29 cellular contexts compared by ENCODE assay signal in the genomic region with DNA sequence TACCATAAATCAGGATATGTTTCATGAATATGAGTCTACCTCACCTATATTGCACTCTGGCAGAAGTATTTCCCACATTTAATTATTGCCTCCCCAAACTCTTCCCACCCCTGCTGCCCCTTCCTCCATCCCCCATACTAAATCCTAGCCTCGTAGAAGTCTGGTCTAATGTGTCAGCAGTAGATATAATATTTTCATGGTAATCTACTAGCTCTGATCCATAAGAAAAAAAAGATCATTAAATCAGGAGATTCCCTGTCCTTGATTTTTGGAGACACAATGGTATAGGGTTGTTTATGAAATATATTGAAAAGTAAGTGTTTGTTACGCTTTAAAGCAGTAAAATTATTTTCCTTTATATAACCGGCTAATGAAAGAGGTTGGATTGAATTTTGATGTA. TPM values are rescaled to one million over a fixed set of nuclear protein-coding genes. Genes with fewer than 3 reads are reported as not detected.
A peak's percentile ranks its signal among the peaks of the same experiment; 100 is the strongest.
DNase-seq lines count a peak whose midpoint lies in the region; ATAC-seq, FAIRE-seq and TF ChIP-seq lines count a peak whose summit lies in the region.
"Had no signal": no experiment of that assay in that cellular context is flagged by ENCODE, and none has a peak within 500 bp of the region (broad histone marks: within the 10 kb centered on the region; RNA-seq: fewer than 3 reads in every experiment).

No MANE protein-coding gene starts in this region.

- no peak overlapping the region for H3K4ac ChIP-seq in trophoblast cell (ENCODE audit: low read depth, low read length)

- no peaks in the 10 kb centered on the region for H3K9me3 Mint-ChIP-seq in osteocyte (ENCODE audit: unreplicated experiment)
- H3K9me3 Mint-ChIP-seq: activated CD4-positive, alpha-beta T cell treated with anti-CD3 and anti-CD28 coated beads, Interleukin-2, amount 10 ng/mL, durations not matched to agents 24 days and 14 days; activated T-cell treated with anti-CD3 and anti-CD28 coated beads, Interleukin-2, amount 50 U/mL, for 72 hours; central memory CD8-positive, alpha-beta T cell; natural killer cell; stimulated activated naive CD8-positive, alpha-beta T cell treated with anti-CD3 and anti-CD28 coated beads, Interleukin-15, Interleukin-2, amounts not matched to agents 100 ng/mL and 50 ng/mL, for 24 hours had no signal

- no peak overlapping the region for H3K18ac ChIP-seq in trophoblast cell (ENCODE audit: low read length)

- peaks cover 2% of the 10 kb centered on the region for H4K20me1 ChIP-seq in endothelial cell of umbilical vein (replicated peaks; ENCODE audit: control insufficient read depth, extremely low read depth, insufficient read depth, low read length)
- H4K20me1 ChIP-seq: BLaER1 had no signal

- WGBS in A549 (ENCODE audit: missing lambda C conversion rate), result 7% methylated on average over 3 of the region's 3 CpGs
- no CpG with 5 or more reads among the region's 3 CpGs for WGBS in trophoblast cell (ENCODE audit: extremely low coverage, insufficient coverage, insufficient read length)

- H3K9me1 ChIP-seq in endothelial cell of umbilical vein (replicated peaks; ENCODE audit: control insufficient read depth, extremely low read depth, insufficient read depth, low read length), result no peaks in the 10 kb centered on the region

- H3K36me3 Mint-ChIP-seq in osteocyte (ENCODE audit: unreplicated experiment), result peaks cover 16% of the 10 kb centered on the region
- H3K36me3 Mint-ChIP-seq: natural killer cell had no signal

- H3K79me2 ChIP-seq in endothelial cell of umbilical vein (ENCODE audit: control insufficient read depth, insufficient read depth, low read length), result peaks cover 39% of the 10 kb centered on the region
- H3K79me2 ChIP-seq in trophoblast cell (ENCODE audit: control insufficient read depth, insufficient read depth, low read length, poor library complexity), result peaks cover 2% of the 10 kb centered on the region

- no TSS peak for BruUV-seq in endothelial cell of umbilical vein (replicated peaks; lab: Mats Ljungman, UMichigan)

- no peak overlapping the region for H4K91ac ChIP-seq in trophoblast cell (ENCODE audit: low read depth, low read length)

- dilution Hi-C loops in endothelial cell of umbilical vein (cut with MboI; ENCODE audit: extremely low pct_ligation_motif_present, low sequenced_read_pairs), result loop anchor here (10.0 to 25.0 kb wide), 4 partner anchors 191 to 684 kb away; no protein-coding TSS in a partner anchor

- H2BK5ac ChIP-seq in trophoblast cell (ENCODE audit: low read depth, low read length, poor library complexity), result no peak overlapping the region

- H3K4me1 ChIP-seq in A549 (peaks cover 72% of the 10 kb centered on the region), RWPE2 (ENCODE audit: insufficient read depth, poor library complexity, severe bottlenecking) (peaks cover 21% of the 10 kb centered on the region), endothelial cell of umbilical vein (ENCODE audit: control insufficient read depth, extremely low read depth, insufficient read depth, low read length) (peaks cover 30% of the 10 kb centered on the region), trophoblast cell (ENCODE audit: control insufficient read depth in 1 of 2, insufficient read depth in 2 of 2, low read length in 2 of 2) (peaks cover 6 to 13% of the 10 kb centered on the region in 2 experiments)
- H3K4me1 ChIP-seq: BLaER1, thyroid gland had no signal

- H3K27ac Mint-ChIP-seq in osteocyte (ENCODE audit: unreplicated experiment), result peak overlapping the region; percentile 94
- H3K27ac Mint-ChIP-seq: activated CD4-positive, alpha-beta T cell treated with anti-CD3 and anti-CD28 coated beads, Interleukin-2, amount 10 ng/mL, durations not matched to agents 24 days and 14 days; activated T-cell treated with anti-CD3 and anti-CD28 coated beads, Interleukin-2, amount 50 U/mL, for 72 hours; natural killer cell; stimulated activated naive CD8-positive, alpha-beta T cell treated with anti-CD3 and anti-CD28 coated beads, Interleukin-15, Interleukin-2, amounts not matched to agents 100 ng/mL and 50 ng/mL, for 24 hours had no signal

- no peak for DNase-seq in A549 (ENCODE audit: low read depth in 1 of 2, low spot score in 1 of 2)
- no peak for DNase-seq in RWPE2 (ENCODE audit: low spot score)
- peak; percentile 38 for DNase-seq in endothelial cell of umbilical vein (ENCODE audit: low read depth, low spot score)
- DNase-seq in osteocyte (ENCODE audit: extremely low spot score, unreplicated experiment), result no peak
- no peak for DNase-seq in HTR-8/SVneo (ENCODE audit: insufficient read length, low spot score)
- no peak for DNase-seq in SIG-M5 treated with dmso at 0.1 percent for 504 hours (lab: John Stamatoyannopoulos, UW; ENCODE audit: unreplicated experiment)
- no peak for DNase-seq in NCI-H146 treated with DMSO at 0.1 percent for 48 hours (lab: John Stamatoyannopoulos, UW; ENCODE audit: unreplicated experiment)
- DNase-seq in trophoblast cell, result no peak
- DNase-seq: activated CD4-positive, alpha-beta T cell treated with anti-CD3 and anti-CD28 coated beads, Interleukin-2, amount 10 ng/mL, durations not matched to agents 24 days and 14 days; activated naive CD4-positive, alpha-beta T cell treated with anti-CD3 and anti-CD28 coated beads, Interleukin-2, amount 50 U/mL, for 16 hours; activated T-cell treated with anti-CD3 and anti-CD28 coated beads, Interleukin-2, amount 50 U/mL, for 72 hours; anterior cingulate cortex; COR-L47; DMS79 treated with DMSO at 0.1 percent for 48 hours; heart right ventricle; natural killer cell; NCI-H1048; NCI-H2029; NCI-H2227 treated with DMSO at 0.1 percent for 48 hours; NCI-H748 treated with DMSO at 0.1 percent for 48 hours; ovary; retina; thyroid gland had no signal

- no peak overlapping the region for H4K12ac ChIP-seq in trophoblast cell (ENCODE audit: low read depth, low read length)

- H3K9ac ChIP-seq in endothelial cell of umbilical vein (replicated peaks; ENCODE audit: extremely low read depth, insufficient read depth, low read length) (peak overlapping the region; percentile 99), trophoblast cell (ENCODE audit: low read length) (no peak overlapping the region)
- H3K9ac ChIP-seq: BLaER1 had no signal

- H2AFZ ChIP-seq in endothelial cell of umbilical vein (ENCODE audit: low read depth, low read length), result no peak overlapping the region
- H2AFZ ChIP-seq in trophoblast cell (ENCODE audit: insufficient read depth, low read length, poor library complexity), result no peak overlapping the region

- TF ChIP-seq CTCF in A549 (IDR thresholded peaks at IDR 0.05) (no peak), RWPE2 (IDR thresholded peaks at IDR 0.05; ENCODE audit: poor library complexity, severe bottlenecking) (no peak), endothelial cell of umbilical vein (IDR thresholded peaks at IDR 0.05; ENCODE audit: extremely low read depth in 1 of 2, insufficient read depth in 1 of 2, low read depth in 1 of 2, low read length in 2 of 2) (no peak), osteocyte (IDR thresholded peaks at IDR 0.05) (no peak)

- ATAC-seq in A549 (no peak), RWPE2 (ENCODE audit: low read depth) (no peak)
- ATAC-seq: activated T-cell treated with anti-CD3 and anti-CD28 coated beads, Interleukin-2, amount 50 U/mL, for 72 hours; natural killer cell had no signal

- no peak for TF ChIP-seq EP300 in A549 (IDR thresholded peaks at IDR 0.05)

- H3K9me3 ChIP-seq in A549 (no peaks in the 10 kb centered on the region), RWPE2 (ENCODE audit: severe bottlenecking) (no peaks in the 10 kb centered on the region), endothelial cell of umbilical vein (replicated peaks; ENCODE audit: control insufficient read depth, insufficient read depth, low read length) (no peaks in the 10 kb centered on the region), trophoblast cell (ENCODE audit: insufficient read depth, low read depth, low read length) (no peaks in the 10 kb centered on the region)
- H3K9me3 ChIP-seq: BLaER1, heart right ventricle, ovary, thyroid gland had no signal

- no peak overlapping the region for H2BK12ac ChIP-seq in trophoblast cell (ENCODE audit: low read length)

- H3K23ac ChIP-seq in trophoblast cell (ENCODE audit: low read length), result no peak overlapping the region

- no peak overlapping the region for H2BK120ac ChIP-seq in trophoblast cell (ENCODE audit: insufficient read depth, low read length, poor library complexity)

- CTCF ChIA-PET in A549 (lab: Yijun Ruan, JAX), result interaction anchor here (0.7 to 17.8 kb wide), 4 partner anchors 18 to 309 kb away, joined by 3 to 208 read pairs (median 4); no protein-coding TSS in a partner anchor
- CTCF ChIA-PET in endothelial cell of umbilical vein (lab: Charles Lee), result interaction anchor here (0.5 to 9.6 kb wide), 4 partner anchors 187 to 641 kb away, joined by 3 to 203 read pairs (median 22); no protein-coding TSS in a partner anchor

- H3K27me3 Mint-ChIP-seq in osteocyte (ENCODE audit: unreplicated experiment), result no peaks in the 10 kb centered on the region

- peak overlapping the region; percentile 67 for H3K4me3 Mint-ChIP-seq in osteocyte (ENCODE audit: unreplicated experiment)
- H3K4me3 Mint-ChIP-seq: activated CD4-positive, alpha-beta T cell treated with anti-CD3 and anti-CD28 coated beads, Interleukin-2, amount 10 ng/mL, durations not matched to agents 24 days and 14 days; activated T-cell treated with anti-CD3 and anti-CD28 coated beads, Interleukin-2, amount 50 U/mL, for 72 hours; central memory CD8-positive, alpha-beta T cell; natural killer cell; stimulated activated naive CD8-positive, alpha-beta T cell treated with anti-CD3 and anti-CD28 coated beads, Interleukin-15, Interleukin-2, amounts not matched to agents 100 ng/mL and 50 ng/mL, for 24 hours had no signal

- H3K27me3 ChIP-seq in RWPE2 (ENCODE audit: insufficient read depth, poor library complexity, severe bottlenecking) (no peaks in the 10 kb centered on the region), endothelial cell of umbilical vein (ENCODE audit: control insufficient read depth in 2 of 2, insufficient read depth in 2 of 2, low read length in 2 of 2) (no peaks in the 10 kb centered on the region), trophoblast cell (ENCODE audit: insufficient read depth, low read length) (no peaks in the 10 kb centered on the region)
- H3K27me3 ChIP-seq: ovary had no signal

- peaks cover 56% of the 10 kb centered on the region for H3K4me1 Mint-ChIP-seq in osteocyte (ENCODE audit: unreplicated experiment)
- H3K4me1 Mint-ChIP-seq: activated CD4-positive, alpha-beta T cell treated with anti-CD3 and anti-CD28 coated beads, Interleukin-2, amount 10 ng/mL, durations not matched to agents 24 days and 14 days; natural killer cell had no signal

- intact Hi-C loops in endothelial cell of umbilical vein (cut with micrococcal nuclease), result no loop called here

- FAIRE-seq in A549 (lab: Jason Lieb, UNC) (no peak), endothelial cell of umbilical vein (lab: Jason Lieb, UNC) (no peak), HTR-8/SVneo (lab: Jason Lieb, UNC) (no peak)
- FAIRE-seq: GM18507 had no signal

- H3K4me3 ChIP-seq in A549 (peak overlapping the region; percentile 24), RWPE2 (ENCODE audit: severe bottlenecking) (no peak overlapping the region), endothelial cell of umbilical vein (replicated peaks in 1 of 3; ENCODE audit: insufficient read depth in 1 of 3, low read depth in 1 of 3, low read length in 3 of 3) (peak overlapping the region in 2 of 3 experiments; percentile 91 to 96), trophoblast cell (ENCODE audit: low read depth, low read length) (no peak overlapping the region)
- H3K4me3 ChIP-seq: BLaER1, heart right ventricle, ovary, thyroid gland had no signal

- H3K4me2 ChIP-seq in A549 (peak overlapping the region; percentile 92), endothelial cell of umbilical vein (ENCODE audit: insufficient read depth, low read length) (peak overlapping the region; percentile 93), trophoblast cell (ENCODE audit: low read length) (no peak overlapping the region)
- H3K4me2 ChIP-seq: BLaER1 had no signal

- TF ChIP-seq RAD21 in A549 (conservative IDR thresholded peaks at IDR 0.05 in 1 of 2, IDR thresholded peaks at IDR 0.05 in 1 of 2), result no peak

- no peak overlapping the region for H2AK5ac ChIP-seq in trophoblast cell (ENCODE audit: low read length)

- H4K8ac ChIP-seq in trophoblast cell (ENCODE audit: low read depth, low read length), result no peak overlapping the region

- H3K79me1 ChIP-seq in trophoblast cell (ENCODE audit: low read length), result peaks cover 4% of the 10 kb centered on the region

- H3K36me3 ChIP-seq in RWPE2 (ENCODE audit: low read depth) (peaks cover 36% of the 10 kb centered on the region), endothelial cell of umbilical vein (ENCODE audit: control insufficient read depth in 2 of 2, extremely low read depth in 1 of 2, insufficient read depth in 2 of 2, low read length in 2 of 2) (peaks cover 32 to 49% of the 10 kb centered on the region in 2 experiments), trophoblast cell (ENCODE audit: control insufficient read depth in 1 of 2, insufficient read depth in 2 of 2, low read length in 2 of 2) (peaks cover 6 to 12% of the 10 kb centered on the region in 2 experiments)
- H3K36me3 ChIP-seq: BLaER1, ovary, thyroid gland had no signal

- H3K14ac ChIP-seq in trophoblast cell (ENCODE audit: low read length), result no peak overlapping the region

- peak overlapping the region; percentile 89 to 95 for H3K27ac ChIP-seq in A549
- peak overlapping the region; percentile 90 for H3K27ac ChIP-seq in RWPE2 (ENCODE audit: poor library complexity, severe bottlenecking)
- H3K27ac ChIP-seq in endothelial cell of umbilical vein (ENCODE audit: insufficient read depth, low read depth, low read length), result peak overlapping the region; percentile 98
- H3K27ac ChIP-seq in trophoblast cell (ENCODE audit: low read depth, low read length), result no peak overlapping the region
- H3K27ac ChIP-seq: BLaER1, heart right ventricle, ovary, thyroid gland, VCaP had no signal

- POLR2A ChIA-PET in A549 (lab: Yijun Ruan, JAX), result interaction anchor here (1.0 kb wide), 1 partner anchor 18 kb away, joined by 3 read pairs; no protein-coding TSS in a partner anchor
- POLR2A ChIA-PET in endothelial cell of umbilical vein (lab: Charles Lee), result interaction anchor here (1.6 to 5.7 kb wide), 3 partner anchors 187 to 689 kb away, joined by 6 to 37 read pairs (median 24); no protein-coding TSS in a partner anchor

- TF ChIP-seq POLR2A in A549 (IDR thresholded peaks at IDR 0.05; ENCODE audit: low read length) (no peak), endothelial cell of umbilical vein (IDR thresholded peaks at IDR 0.05; ENCODE audit: low read depth, low read length) (no peak)

RNA-seq across cellular contexts. Expression of a gene that starts 6.4 kb away (rescaled TPM):
- polyA plus RNA-seq in A549 (2011; rRNA removed), result 67.1 and 87.4 TPM in 2 replicates
- polyA plus RNA-seq in A549 (2012; cell fraction: cytosol; rRNA removed), result 41.2 and 42.5 TPM in 2 replicates
- 54.7 and 61.3 TPM in 2 replicates for polyA plus RNA-seq in A549 (2012; cell fraction: nucleus; rRNA removed)
- polyA plus RNA-seq in A549 (2017; fragmentation: RNase III; extraction: RNeasy Plus Mini Kit Qiagen cat#74134 plus additional on column Dnase treatment), result 33.2 to 34.3 TPM (median 33.5 TPM) in 3 replicates
- polyA minus RNA-seq in A549 (2011; rRNA and poly(A)+ RNA removed), result 40.1 and 44.8 TPM in 2 replicates
- 493 and 514 TPM in 2 replicates for total RNA-seq in endothelial cell of umbilical vein
- 492 and 498 TPM in 2 replicates for polyA plus RNA-seq in endothelial cell of umbilical vein
- 660 and 712 TPM in 2 replicates for polyA plus RNA-seq in endothelial cell of umbilical vein (2011; cell fraction: cytosol; rRNA removed)
- polyA plus RNA-seq in endothelial cell of umbilical vein (2011; cell fraction: nucleus; rRNA removed), result 777 and 878 TPM in 2 replicates
- polyA plus RNA-seq in endothelial cell of umbilical vein (2012), result 406 and 493 TPM in 2 replicates
- polyA minus RNA-seq in endothelial cell of umbilical vein, result 345 and 433 TPM in 2 replicates
- polyA minus RNA-seq in endothelial cell of umbilical vein (2011; cell fraction: cytosol; rRNA and poly(A)+ RNA removed), result 1.2 TPM
- 248 and 267 TPM in 2 replicates for polyA minus RNA-seq in endothelial cell of umbilical vein (2011; cell fraction: nucleus; rRNA and poly(A)+ RNA removed)
- 10.9 and 13.2 TPM in 2 replicates for total RNA-seq in osteocyte
- polyA plus RNA-seq in trophoblast cell (2013), result 22.0 and 23.3 TPM in 2 replicates
- total RNA-seq: A673 had no signal

Comparison
In these comparisons a context has a peak if more than half of its experiments do, and no peak if none do; other contexts are left out.
1. H3K4me3 ChIP-seq: peak in A549 (single experiment) and endothelial cell of umbilical vein (2 of 3); none in RWPE2 (single experiment) and trophoblast cell (single experiment).
2. RNA of a gene that starts 6.4 kb away (total RNA-seq): 493 to 514 TPM in endothelial cell of umbilical vein; 10.9 to 13.2 TPM in osteocyte; every median in the first group is over 10 times any median in the second.